In the genomic region with DNA sequence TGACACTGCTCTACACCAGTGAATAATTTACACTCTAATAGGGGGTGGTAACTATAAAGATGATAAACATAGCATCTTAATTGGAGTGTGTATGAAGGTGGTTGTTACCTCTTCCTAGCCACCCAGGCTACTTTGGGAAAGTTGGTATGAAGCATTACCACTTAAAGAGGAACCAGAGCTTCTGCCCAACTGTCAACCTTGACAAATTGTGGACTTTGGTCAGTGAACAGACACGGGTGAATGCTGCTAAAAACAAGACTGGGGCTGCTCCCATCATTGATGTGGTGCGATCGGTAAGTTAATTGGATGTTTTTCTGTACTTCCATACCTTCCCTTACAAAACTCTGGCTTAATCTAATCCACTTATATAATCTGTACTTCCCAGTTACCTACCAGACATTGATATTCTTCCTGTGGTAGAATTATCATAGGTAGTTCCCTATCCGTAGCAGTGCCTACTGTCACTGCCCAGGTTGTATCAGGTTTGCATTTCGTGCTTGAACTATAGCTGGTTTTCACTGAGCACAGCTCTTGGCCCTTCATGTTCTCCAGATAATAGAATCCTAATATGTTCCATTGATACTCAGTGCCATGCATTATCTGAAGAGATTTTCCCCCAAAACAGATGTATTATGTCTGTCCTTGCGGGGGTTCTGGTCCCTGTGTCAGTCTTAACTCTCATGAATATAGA, we compare ENCODE assay signal across 8 cellular contexts. TPM values are rescaled to one million over a fixed set of nuclear protein-coding genes. Genes with fewer than 3 reads are reported as not detected.
DNase-seq lines count a peak whose midpoint lies in the region; ATAC-seq and TF ChIP-seq lines count a peak whose summit lies in the region.

No MANE protein-coding gene starts in this region.

- no peak for DNase-seq in SK-N-SH
- no peak for DNase-seq in esophagus muscularis mucosa (ENCODE audit: extremely low spot score)
- no peak for DNase-seq in skeletal muscle cell (ENCODE audit: low read depth)
- no peak for DNase-seq in OCI-M2 (lab: John Stamatoyannopoulos, UW; ENCODE audit: unreplicated experiment)
- DNase-seq in NCI-H2029 treated with DMSO at 0.1 percent for 48 hours (lab: John Stamatoyannopoulos, UW), result no peak
- DNase-seq in NK-92 (lab: John Stamatoyannopoulos, UW; ENCODE audit: unreplicated experiment), result no peak

- H2AFZ ChIP-seq in SK-N-SH (ENCODE audit: low read depth) (no peak overlapping the region), SU-DHL-6 (ENCODE audit: low read depth, low read length, severe bottlenecking) (no peak overlapping the region)

- no peaks in the 10 kb centered on the region for H3K27me3 ChIP-seq in SK-N-SH (ENCODE audit: insufficient read depth)
- H3K27me3 ChIP-seq in SU-DHL-6 (ENCODE audit: low read length), result no peaks in the 10 kb centered on the region
- H3K27me3 ChIP-seq in esophagus muscularis mucosa, result no peaks in the 10 kb centered on the region

- H3K9me2 ChIP-seq in SK-N-SH (no peaks in the 10 kb centered on the region), SU-DHL-6 (replicated peaks; ENCODE audit: insufficient read depth, low read length) (no peaks in the 10 kb centered on the region)

- ATAC-seq in SK-N-SH treated with all-trans-retinoic acid at 6 μM for 48 hours, result no peak

- H3K79me2 ChIP-seq in SK-N-SH (ENCODE audit: insufficient read depth) (peaks cover 52% of the 10 kb centered on the region), SU-DHL-6 (ENCODE audit: insufficient read depth, low read length) (peaks cover 50% of the 10 kb centered on the region)

- peak overlapping the region; percentile 89 for H3K4me2 ChIP-seq in SK-N-SH
- H3K4me2 ChIP-seq in SU-DHL-6 (ENCODE audit: low read depth, low read length, poor library complexity, severe bottlenecking), result peak overlapping the region; percentile 84

- no peak for TF ChIP-seq RAD21 in SK-N-SH (IDR thresholded peaks at IDR 0.05; ENCODE audit: low read length)

- TF ChIP-seq EP300 in SK-N-SH (IDR thresholded peaks at IDR 0.05; ENCODE audit: borderline replicate concordance in 1 of 2, low read depth in 1 of 2, low read length in 1 of 2) (no peak), esophagus muscularis mucosa (IDR thresholded peaks at IDR 0.05) (no peak)

- H3K27ac ChIP-seq in SK-N-SH (ENCODE audit: low read depth in 2 of 2, low read length in 1 of 2) (peak overlapping the region; percentile 48 to 90), SU-DHL-6 (ENCODE audit: low read depth, low read length) (peak overlapping the region; percentile 98), esophagus muscularis mucosa (replicated peaks in 1 of 4) (peak overlapping the region; percentile 93 to 98 (median 95))

- POLR2A ChIA-PET in SK-N-SH (lab: Yijun Ruan, JAX), result no interaction called here

- H3K9me3 ChIP-seq in SK-N-SH, result no peaks in the 10 kb centered on the region
- H3K9me3 ChIP-seq in SU-DHL-6 (ENCODE audit: insufficient read depth, low read length), result no peaks in the 10 kb centered on the region
- H3K9me3 ChIP-seq in esophagus muscularis mucosa, result no peaks in the 10 kb centered on the region

- H4K20me1 ChIP-seq in SK-N-SH (ENCODE audit: insufficient read depth), result peaks cover 15% of the 10 kb centered on the region
- peaks cover 8% of the 10 kb centered on the region; the same call in 1 of the 2 replicates for H4K20me1 ChIP-seq in SU-DHL-6 (ENCODE audit: low read depth, low read length)

- WGBS in SK-N-SH (ENCODE audit: low lambda C conversion rate), result 82% methylated on average over 6 of the region's 6 CpGs
- 80% methylated on average over 6 of the region's 6 CpGs for WGBS in esophagus muscularis mucosa

- H3F3A ChIP-seq in SK-N-SH (replicated peaks; ENCODE audit: insufficient read depth), result peaks cover 57% of the 10 kb centered on the region
- peaks cover 81% of the 10 kb centered on the region for H3F3A ChIP-seq in SU-DHL-6 (ENCODE audit: insufficient read depth)

- H3K36me3 ChIP-seq in SK-N-SH (replicated peaks in 1 of 2; ENCODE audit: control insufficient read depth in 1 of 2, insufficient read depth in 2 of 2, low read length in 1 of 2) (peaks cover 41 to 53% of the 10 kb centered on the region in 2 experiments), SU-DHL-6 (ENCODE audit: low read length) (peaks cover 37% of the 10 kb centered on the region), esophagus muscularis mucosa (peaks cover 26 to 40% (median 37%) of the 10 kb centered on the region in 4 donors)

- TF ChIP-seq POLR2A in esophagus muscularis mucosa (IDR thresholded peaks at IDR 0.05; ENCODE audit: low read depth), result no peak

- peak overlapping the region; percentile 100 for H3K9ac ChIP-seq in SK-N-SH
- peak overlapping the region; percentile 96 for H3K9ac ChIP-seq in SU-DHL-6 (ENCODE audit: low read length)

- CTCF ChIA-PET in SK-N-SH (lab: Yijun Ruan, JAX), result no interaction called here

- H3K4me1 ChIP-seq in SK-N-SH (ENCODE audit: control insufficient read depth in 1 of 2, insufficient read depth in 2 of 2, low read depth in 1 of 2, low read length in 1 of 2) (peaks cover 21 to 32% of the 10 kb centered on the region in 2 experiments; a peak in 3 of 4 replicates), esophagus muscularis mucosa (peaks cover 33 to 52% (median 50%) of the 10 kb centered on the region in 4 donors)

- intact Hi-C loops in esophagus muscularis mucosa (cut with DNase I), result loop anchor here (5.0 to 10.0 kb wide), 3 partner anchors 188 to 278 kb away; a partner anchor contains a TSS

- H3K4me3 ChIP-seq in SK-N-SH (ENCODE audit: low read depth in 2 of 2, low read length in 1 of 2), result peak overlapping the region; percentile 95 to 99; a peak in 3 of 4 replicates
- H3K4me3 ChIP-seq in SU-DHL-6 (ENCODE audit: insufficient read depth, low read length, poor library complexity, severe bottlenecking), result peak overlapping the region; percentile 75
- H3K4me3 ChIP-seq in esophagus muscularis mucosa, result no peak overlapping the region
- peak overlapping the region; percentile 91 for H3K4me3 ChIP-seq in skeletal muscle cell (ENCODE audit: low read depth, low read length)

- no peak for TF ChIP-seq CTCF in SK-N-SH (IDR thresholded peaks at IDR 0.05)
- no peak for TF ChIP-seq CTCF in SU-DHL-6 (IDR thresholded peaks at IDR 0.05; ENCODE audit: insufficient read depth, low read length, poor library complexity, severe bottlenecking)
- TF ChIP-seq CTCF in esophagus muscularis mucosa (IDR thresholded peaks at IDR 0.05), result no peak

TF ChIP-seq in SK-N-SH, 30 proteins besides CTCF, POLR2A, EP300 and RAD21:
- no peak for TF ChIP-seq ELF1 (IDR thresholded peaks at IDR 0.05)
- TF ChIP-seq RFX5 (IDR thresholded peaks at IDR 0.05; ENCODE audit: low read length), result no peak
- no peak for TF ChIP-seq NFIC (IDR thresholded peaks at IDR 0.05; ENCODE audit: borderline replicate concordance)

TF ChIP-seq in SK-N-SH treated with all-trans-retinoic acid at 6 μM for 48 hours, 23 proteins besides CTCF, POLR2A, EP300 and RAD21 (continues in another document):
- TF ChIP-seq, protein P1, sequence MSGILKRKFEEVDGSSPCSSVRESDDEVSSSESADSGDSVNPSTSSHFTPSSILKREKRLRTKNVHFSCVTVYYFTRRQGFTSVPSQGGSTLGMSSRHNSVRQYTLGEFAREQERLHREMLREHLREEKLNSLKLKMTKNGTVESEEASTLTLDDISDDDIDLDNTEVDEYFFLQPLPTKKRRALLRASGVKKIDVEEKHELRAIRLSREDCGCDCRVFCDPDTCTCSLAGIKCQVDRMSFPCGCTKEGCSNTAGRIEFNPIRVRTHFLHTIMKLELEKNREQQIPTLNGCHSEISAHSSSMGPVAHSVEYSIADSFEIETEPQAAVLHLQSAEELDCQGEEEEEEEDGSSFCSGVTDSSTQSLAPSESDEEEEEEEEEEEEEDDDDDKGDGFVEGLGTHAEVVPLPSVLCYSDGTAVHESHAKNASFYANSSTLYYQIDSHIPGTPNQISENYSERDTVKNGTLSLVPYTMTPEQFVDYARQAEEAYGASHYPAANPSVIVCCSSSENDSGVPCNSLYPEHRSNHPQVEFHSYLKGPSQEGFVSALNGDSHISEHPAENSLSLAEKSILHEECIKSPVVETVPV (CRISPR knock-in tag; IDR thresholded peaks at IDR 0.05), result no peak
- TF ChIP-seq ZFP30 (CRISPR knock-in tag; IDR thresholded peaks at IDR 0.05), result no peak
- no peak for TF ChIP-seq CSDC2 (CRISPR knock-in tag; IDR thresholded peaks at IDR 0.05)
- no peak for TF ChIP-seq TOX (CRISPR knock-in tag; IDR thresholded peaks at IDR 0.05; ENCODE audit: borderline replicate concordance)
- no peak for TF ChIP-seq ZNF565 (CRISPR knock-in tag; conservative IDR thresholded peaks at IDR 0.05; ENCODE audit: low read depth)
- TF ChIP-seq RARB (CRISPR knock-in tag; IDR thresholded peaks at IDR 0.05), result no peak
- no peak for TF ChIP-seq PPARA (CRISPR knock-in tag; IDR thresholded peaks at IDR 0.05; ENCODE audit: borderline replicate concordance)
- no peak for TF ChIP-seq BACH2 (CRISPR knock-in tag; IDR thresholded peaks at IDR 0.05; ENCODE audit: borderline replicate concordance)
- TF ChIP-seq, protein P2, sequence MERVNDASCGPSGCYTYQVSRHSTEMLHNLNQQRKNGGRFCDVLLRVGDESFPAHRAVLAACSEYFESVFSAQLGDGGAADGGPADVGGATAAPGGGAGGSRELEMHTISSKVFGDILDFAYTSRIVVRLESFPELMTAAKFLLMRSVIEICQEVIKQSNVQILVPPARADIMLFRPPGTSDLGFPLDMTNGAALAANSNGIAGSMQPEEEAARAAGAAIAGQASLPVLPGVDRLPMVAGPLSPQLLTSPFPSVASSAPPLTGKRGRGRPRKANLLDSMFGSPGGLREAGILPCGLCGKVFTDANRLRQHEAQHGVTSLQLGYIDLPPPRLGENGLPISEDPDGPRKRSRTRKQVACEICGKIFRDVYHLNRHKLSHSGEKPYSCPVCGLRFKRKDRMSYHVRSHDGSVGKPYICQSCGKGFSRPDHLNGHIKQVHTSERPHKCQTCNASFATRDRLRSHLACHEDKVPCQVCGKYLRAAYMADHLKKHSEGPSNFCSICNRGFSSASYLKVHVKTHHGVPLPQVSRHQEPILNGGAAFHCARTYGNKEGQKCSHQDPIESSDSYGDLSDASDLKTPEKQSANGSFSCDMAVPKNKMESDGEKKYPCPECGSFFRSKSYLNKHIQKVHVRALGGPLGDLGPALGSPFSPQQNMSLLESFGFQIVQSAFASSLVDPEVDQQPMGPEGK (CRISPR knock-in tag; IDR thresholded peaks at IDR 0.05; ENCODE audit: borderline replicate concordance), result no peak
- no peak for TF ChIP-seq ZNF8 (CRISPR knock-in tag; IDR thresholded peaks at IDR 0.05)

RNA-seq across cellular contexts. Expression of a gene that starts 2.2 kb away (rescaled TPM):
- polyA plus RNA-seq in SK-N-SH (2012; rRNA removed), result 752 and 1,162 TPM in 2 replicates
- polyA plus RNA-seq in SK-N-SH (2012; cell fraction: cytosol; rRNA removed), result 1,039 and 1,258 TPM in 2 replicates
- 308 and 341 TPM in 2 replicates for polyA plus RNA-seq in SK-N-SH (2012; cell fraction: nucleus; rRNA removed)
- total RNA-seq in esophagus muscularis mucosa, result 1,000 to 10,000 TPM in 1 of 4 donors, 100 to 1,000 TPM in 3; 665 to 1,629 (median 791) TPM

RNA-seq across cellular contexts. Expression of a gene that starts 2.3 kb away (rescaled TPM):
- polyA plus RNA-seq in SK-N-SH (2012; rRNA removed), result 6.4 and 8.0 TPM in 2 replicates
- polyA plus RNA-seq in SK-N-SH (2012; cell fraction: cytosol; rRNA removed), result 2.5 and 2.7 TPM in 2 replicates
- 44.1 and 62.7 TPM in 2 replicates for polyA plus RNA-seq in SK-N-SH (2012; cell fraction: nucleus; rRNA removed)
- total RNA-seq in esophagus muscularis mucosa, result 1 to 10 TPM; 2.2 to 5.4 (median 3.1) TPM

Comparison
In these comparisons a context has a peak if more than half of its experiments do, and no peak if none do; other contexts are left out.
1. H3K4me3 ChIP-seq: peak in SK-N-SH (2 of 2), SU-DHL-6 (single experiment) and skeletal muscle cell (single experiment); none in esophagus muscularis mucosa (0 of 4).
2. Peak in every context shown above with its lines, with median percentiles within 50 percentile points of each other: H3K27ac ChIP-seq.